9 cellular contexts compared by ENCODE assay signal in the genomic region with DNA sequence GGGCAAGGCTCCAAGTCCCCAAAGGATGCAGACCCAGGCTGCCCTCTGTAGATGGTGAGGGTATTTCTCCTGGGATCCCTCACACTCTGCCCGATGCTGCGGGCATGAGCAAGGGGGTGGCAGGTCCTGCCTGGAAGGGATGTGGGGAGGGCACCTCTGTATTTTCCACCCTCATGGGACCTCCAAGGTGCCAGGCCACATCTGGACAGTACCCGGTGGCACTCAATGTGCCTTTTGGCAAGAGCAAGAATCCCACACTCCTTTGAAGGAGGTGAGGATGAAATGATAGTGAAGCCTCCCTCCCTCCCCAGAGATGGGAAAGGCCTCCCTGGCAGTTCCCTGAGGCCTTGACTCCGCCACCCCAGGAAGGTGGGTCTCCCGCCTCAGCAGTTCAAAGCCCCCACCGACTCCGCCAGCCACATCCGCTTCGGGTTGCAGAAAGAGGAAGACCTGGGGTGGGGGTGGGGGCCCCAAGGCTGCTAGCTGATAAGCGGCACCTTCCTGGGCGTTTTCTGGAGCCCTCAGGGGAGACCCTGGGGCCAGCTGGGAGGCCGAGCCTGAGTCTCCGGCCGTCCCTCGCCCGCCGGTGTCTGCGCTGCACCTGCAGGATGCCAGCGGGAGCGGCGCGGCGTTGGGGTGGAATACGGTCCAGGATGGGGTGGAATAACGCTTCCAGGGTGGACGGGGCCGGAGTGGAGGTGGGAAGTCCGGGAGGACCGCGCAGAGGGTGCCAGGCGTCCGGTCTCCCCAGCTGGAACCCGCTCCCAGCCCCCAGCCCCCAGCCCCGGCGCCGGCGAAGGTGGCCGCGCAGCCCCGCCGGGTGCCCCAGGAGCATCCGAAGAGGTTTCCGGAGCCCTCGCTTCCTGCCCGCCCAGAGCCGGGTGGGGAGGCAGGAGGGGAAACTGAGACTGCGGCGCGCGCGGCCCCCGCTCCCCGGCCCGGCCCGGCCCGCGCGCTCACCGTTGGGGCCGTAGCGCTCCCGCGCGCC. TPM values are rescaled to one million over a fixed set of nuclear protein-coding genes. Genes with fewer than 3 reads are reported as not detected.
A peak's percentile ranks its signal among the peaks of the same experiment; 100 is the strongest.
DNase-seq lines count a peak whose midpoint lies in the region; TF ChIP-seq lines count a peak whose summit lies in the region.
"Had no signal": no experiment of that assay in that cellular context is flagged by ENCODE, and none has a peak within 500 bp of the region (broad histone marks: within the 10 kb centered on the region; RNA-seq: fewer than 3 reads in every experiment).

No MANE protein-coding gene starts in this region.

- H3K27me3 ChIP-seq in HUES6 (ENCODE audit: control insufficient read depth, insufficient read depth, low read length) (peaks cover 39% of the 10 kb centered on the region), esophagus muscularis mucosa (peaks cover 0 to 44% (median 6%) of the 10 kb centered on the region in 4 donors)

- TF ChIP-seq CTCF in esophagus muscularis mucosa (IDR thresholded peaks at IDR 0.05) = peak in 1 of 3 experiments; percentile 3

- no peaks in the 10 kb centered on the region for H3K9me3 Mint-ChIP-seq in activated CD4-positive, alpha-beta T cell treated with anti-CD3 and anti-CD28 coated beads, Interleukin-2, amount 10 ng/mL, durations not matched to agents 7 days and 5 days

- CTCF ChIA-PET in activated CD4-positive, alpha-beta T cell treated with anti-CD3 and anti-CD28 coated beads, Interleukin-2, amount 10 ng/mL, durations not matched to agents 7 days and 5 days (lab: Charles Lee) = no interaction called here

- H3K9me3 ChIP-seq in HUES6 (ENCODE audit: control insufficient read depth, insufficient read depth, low read depth, low read length) = no peaks in the 10 kb centered on the region
- H3K9me3 ChIP-seq in esophagus muscularis mucosa = no peaks in the 10 kb centered on the region

- POLR2A ChIA-PET in activated CD4-positive, alpha-beta T cell treated with anti-CD3 and anti-CD28 coated beads, Interleukin-2, amount 10 ng/mL, durations not matched to agents 7 days and 5 days (lab: Charles Lee) = no interaction called here

- H3K27ac Mint-ChIP-seq in activated CD4-positive, alpha-beta T cell treated with anti-CD3 and anti-CD28 coated beads, Interleukin-2, amount 10 ng/mL, durations not matched to agents 7 days and 5 days = peak overlapping the region; percentile 73

- H3K36me3 ChIP-seq in HUES6 (ENCODE audit: control insufficient read depth, insufficient read depth, low read length) (no peaks in the 10 kb centered on the region), esophagus muscularis mucosa (no peaks in the 10 kb centered on the region)

- peaks cover 24% of the 10 kb centered on the region for H3K36me3 Mint-ChIP-seq in activated CD4-positive, alpha-beta T cell treated with anti-CD3 and anti-CD28 coated beads, Interleukin-2, amount 10 ng/mL, durations not matched to agents 7 days and 5 days (ENCODE audit: low read depth)

- H3K27me3 Mint-ChIP-seq in activated CD4-positive, alpha-beta T cell treated with anti-CD3 and anti-CD28 coated beads, Interleukin-2, amount 10 ng/mL, durations not matched to agents 7 days and 5 days = no peaks in the 10 kb centered on the region

- H3K4me1 Mint-ChIP-seq in activated CD4-positive, alpha-beta T cell treated with anti-CD3 and anti-CD28 coated beads, Interleukin-2, amount 10 ng/mL, durations not matched to agents 7 days and 5 days = peaks cover 58% of the 10 kb centered on the region

- no peak overlapping the region for H3K27ac ChIP-seq in HUES6 (ENCODE audit: low read depth, low read length)
- peak overlapping the region; percentile 69 to 81 (median 76) for H3K27ac ChIP-seq in esophagus muscularis mucosa (replicated peaks in 1 of 4)
- H3K27ac ChIP-seq: 22Rv1 had no signal

- H3K4me3 Mint-ChIP-seq in activated CD4-positive, alpha-beta T cell treated with anti-CD3 and anti-CD28 coated beads, Interleukin-2, amount 10 ng/mL, durations not matched to agents 7 days and 5 days = peak overlapping the region; percentile 83

- intact Hi-C loops in esophagus muscularis mucosa (cut with DNase I) = no loop called here

- H3K9ac ChIP-seq in HUES6 (ENCODE audit: low read length) = no peak overlapping the region

- TF ChIP-seq POLR2A in esophagus muscularis mucosa (IDR thresholded peaks at IDR 0.05; ENCODE audit: low read depth) = no peak

- WGBS in esophagus muscularis mucosa = 11% methylated on average over 30 of the region's 64 CpGs

- peaks cover 25% of the 10 kb centered on the region for H3K4me1 ChIP-seq in HUES6 (ENCODE audit: control insufficient read depth, insufficient read depth, low read length)
- peaks cover 31 to 68% (median 65%) of the 10 kb centered on the region in 4 donors for H3K4me1 ChIP-seq in esophagus muscularis mucosa

- H3K4me3 ChIP-seq in HUES6 (ENCODE audit: low read depth, low read length) (peak overlapping the region; percentile 60), esophagus muscularis mucosa (peak overlapping the region; percentile 59 to 72 (median 61))

- DNase-seq in DMS53 (lab: John Stamatoyannopoulos, UW) (peak; percentile 65), DMS53 treated with DMSO at 0.1 percent for 48 hours (lab: John Stamatoyannopoulos, UW; ENCODE audit: unreplicated experiment) (no peak), esophagus muscularis mucosa (ENCODE audit: extremely low spot score) (no peak), NCI-H524 (lab: John Stamatoyannopoulos, UW) (no peak), A172 (ENCODE audit: low spot score) (no peak)
- peak; percentile 86 for DNase-seq in activated CD4-positive, alpha-beta T cell treated with anti-CD3 and anti-CD28 coated beads, Interleukin-2, amount 10 ng/mL, durations not matched to agents 7 days and 5 days
- DNase-seq in stimulated activated CD4-positive, alpha-beta T cell treated with anti-CD3 and anti-CD28 coated beads, Interleukin-12 subunit alpha, Interleukin-12 subunit beta, amount 100 ng/mL, for 48 hours (ENCODE audit: low read depth in 2 of 3, low spot score in 1 of 3) = peak; percentile 20 to 40 (median 35)

- no peak for TF ChIP-seq EP300 in esophagus muscularis mucosa (IDR thresholded peaks at IDR 0.05)

RNA-seq across cellular contexts. Expression of gene ATP2A3, which starts 0.7 kb away (rescaled TPM):
- 100 to 1,000 TPM; 294 to 329 TPM for total RNA-seq in activated CD4-positive, alpha-beta T cell treated with anti-CD3 and anti-CD28 coated beads, Interleukin-2, amount 10 ng/mL, durations not matched to agents 7 days and 5 days
- total RNA-seq in esophagus muscularis mucosa = 10 to 100 TPM; 17.9 to 35.4 (median 24.8) TPM
- total RNA-seq in A172 (2014; rRNA removed; shearing (Covaris generic)) = 1.3 and 5.8 TPM in 2 replicates

RNA-seq across cellular contexts. Expression of gene P2RX1, which starts 47.2 kb away (rescaled TPM):
- total RNA-seq in activated CD4-positive, alpha-beta T cell treated with anti-CD3 and anti-CD28 coated beads, Interleukin-2, amount 10 ng/mL, durations not matched to agents 7 days and 5 days = under 1 TPM in 1 of 2 experiments, not detected in 1; 0.12 TPM
- 10 to 100 TPM in 2 of 4 donors, 1 to 10 TPM in 2; 3.7 to 26.0 (median 10.2) TPM for total RNA-seq in esophagus muscularis mucosa
- total RNA-seq in A172 (2014; rRNA removed; shearing (Covaris generic)) = 0.67 and 1.2 TPM in 2 replicates

Comparison
In these comparisons a context has a peak if more than half of its experiments do, and no peak if none do; other contexts are left out.
1. DNase-seq: peak in DMS53 (single experiment), activated CD4-positive, alpha-beta T cell treated with anti-CD3 and anti-CD28 coated beads, Interleukin-2, amount 10 ng/mL, durations not matched to agents 7 days and 5 days (single experiment) and stimulated activated CD4-positive, alpha-beta T cell treated with anti-CD3 and anti-CD28 coated beads, Interleukin-12 subunit alpha, Interleukin-12 subunit beta, amount 100 ng/mL, for 48 hours (3 of 3); none in DMS53 treated with DMSO at 0.1 percent for 48 hours (single experiment), esophagus muscularis mucosa (single experiment), NCI-H524 (0 of 2) and A172 (single experiment).
2. RNA of gene ATP2A3, which starts 0.7 kb away (total RNA-seq): 294 to 329 TPM in activated CD4-positive, alpha-beta T cell treated with anti-CD3 and anti-CD28 coated beads, Interleukin-2, amount 10 ng/mL, durations not matched to agents 7 days and 5 days; 17.9 to 35.4 TPM in esophagus muscularis mucosa and 1.3 to 5.8 TPM in A172; every median in the first group is over 4 times any median in the second.